In the genomic region with DNA sequence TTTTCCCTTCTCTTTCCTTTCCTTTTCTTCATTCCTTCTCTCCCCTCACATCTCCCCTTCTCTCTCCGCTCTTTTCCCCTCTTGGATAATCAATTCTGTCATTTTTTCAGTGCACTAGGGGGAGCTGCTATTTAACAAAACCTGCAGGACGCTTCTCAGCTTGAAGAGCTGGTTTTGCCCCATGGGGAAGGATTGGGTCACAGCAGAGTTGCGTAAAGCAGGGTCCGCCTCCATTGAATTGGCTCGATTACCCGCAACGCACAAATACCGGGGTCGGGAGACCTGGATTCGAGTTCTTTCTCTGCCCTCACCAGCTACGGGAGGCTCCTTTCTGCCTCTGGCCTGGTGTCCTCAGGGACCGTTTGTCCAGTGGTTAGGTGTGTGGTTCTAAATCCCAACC, we compare ENCODE assay signal across 8 cellular contexts. TPM values are rescaled to one million over a fixed set of nuclear protein-coding genes. Genes with fewer than 3 reads are reported as not detected.
A peak's percentile ranks its signal among the peaks of the same experiment; 100 is the strongest.
DNase-seq lines count a peak whose midpoint lies in the region; ATAC-seq and TF ChIP-seq lines count a peak whose summit lies in the region.

No MANE protein-coding gene starts in this region.

- no peak overlapping the region for H3K27ac Mint-ChIP-seq in neural crest cell (ENCODE audit: unreplicated experiment)
- no peak overlapping the region for H3K27ac Mint-ChIP-seq in effector memory CD8-positive, alpha-beta T cell

- no peaks in the 10 kb centered on the region for H3K9me3 Mint-ChIP-seq in neural crest cell
- no peaks in the 10 kb centered on the region for H3K9me3 Mint-ChIP-seq in effector memory CD8-positive, alpha-beta T cell

- H3K36me3 Mint-ChIP-seq in neural crest cell (ENCODE audit: low read depth): no peaks in the 10 kb centered on the region
- no peaks in the 10 kb centered on the region for H3K36me3 Mint-ChIP-seq in effector memory CD8-positive, alpha-beta T cell (ENCODE audit: insufficient read depth)

- TF ChIP-seq CTCF in GM10248 (IDR thresholded peaks at IDR 0.05; ENCODE audit: control extremely low read depth, extremely low read depth, low read depth, missing control alignments): peak; percentile 13
- TF ChIP-seq CTCF in neural crest cell (conservative IDR thresholded peaks at IDR 0.05): peak; percentile 50

- H3K4me1 Mint-ChIP-seq in neural crest cell: peaks cover 9% of the 10 kb centered on the region
- H3K4me1 Mint-ChIP-seq in effector memory CD8-positive, alpha-beta T cell (ENCODE audit: low read depth in 2 of 2): no peaks in the 10 kb centered on the region

- H3K4me3 Mint-ChIP-seq in neural crest cell: no peak overlapping the region
- H3K4me3 Mint-ChIP-seq in effector memory CD8-positive, alpha-beta T cell: no peak overlapping the region

- ATAC-seq in GM18907 (IDR thresholded peaks at IDR 0.05; ENCODE audit: unreplicated experiment) (no peak), HG03196 (IDR thresholded peaks at IDR 0.05; ENCODE audit: unreplicated experiment) (no peak), GM21515 (IDR thresholded peaks at IDR 0.05; ENCODE audit: unreplicated experiment) (no peak)
- ATAC-seq in effector memory CD8-positive, alpha-beta T cell (replicated peaks): no peak

- DNase-seq in GM10248 (ENCODE audit: extremely low spot score): no peak
- peak; percentile 74 for DNase-seq in NCI-H510A treated with DMSO at 0.1 percent for 48 hours (lab: John Stamatoyannopoulos, UW)
- peak; percentile 30 to 33 for DNase-seq in dermis microvascular lymphatic vessel endothelial cell (ENCODE audit: low read depth in 2 of 2)
- DNase-seq in neural crest cell (ENCODE audit: low read depth, low spot score): no peak
- DNase-seq in effector memory CD8-positive, alpha-beta T cell: no peak

- peaks cover 68% of the 10 kb centered on the region for H3K27me3 Mint-ChIP-seq in neural crest cell (ENCODE audit: low read depth)
- peaks cover 68 to 69% of the 10 kb centered on the region in 2 donors for H3K27me3 Mint-ChIP-seq in effector memory CD8-positive, alpha-beta T cell

- CTCF ChIA-PET in GM10248 (lab: Yijun Ruan, JAX): no interaction called here

- POLR2A ChIA-PET in GM10248 (lab: Yijun Ruan, JAX): no interaction called here

RNA-seq across cellular contexts. Expression of gene CHGA, which starts 42.1 kb away (rescaled TPM):
- total RNA-seq in dermis microvascular lymphatic vessel endothelial cell (not detected in 2 replicates), neural crest cell (3.0 and 4.3 TPM in 2 replicates)

Comparison
In these comparisons a context has a peak if more than half of its experiments do, and no peak if none do; other contexts are left out.
1. DNase-seq: peak in NCI-H510A treated with DMSO at 0.1 percent for 48 hours (single experiment) and dermis microvascular lymphatic vessel endothelial cell (2 of 2); none in GM10248 (single experiment), neural crest cell (single experiment) and effector memory CD8-positive, alpha-beta T cell (0 of 3).